In the genomic region with DNA sequence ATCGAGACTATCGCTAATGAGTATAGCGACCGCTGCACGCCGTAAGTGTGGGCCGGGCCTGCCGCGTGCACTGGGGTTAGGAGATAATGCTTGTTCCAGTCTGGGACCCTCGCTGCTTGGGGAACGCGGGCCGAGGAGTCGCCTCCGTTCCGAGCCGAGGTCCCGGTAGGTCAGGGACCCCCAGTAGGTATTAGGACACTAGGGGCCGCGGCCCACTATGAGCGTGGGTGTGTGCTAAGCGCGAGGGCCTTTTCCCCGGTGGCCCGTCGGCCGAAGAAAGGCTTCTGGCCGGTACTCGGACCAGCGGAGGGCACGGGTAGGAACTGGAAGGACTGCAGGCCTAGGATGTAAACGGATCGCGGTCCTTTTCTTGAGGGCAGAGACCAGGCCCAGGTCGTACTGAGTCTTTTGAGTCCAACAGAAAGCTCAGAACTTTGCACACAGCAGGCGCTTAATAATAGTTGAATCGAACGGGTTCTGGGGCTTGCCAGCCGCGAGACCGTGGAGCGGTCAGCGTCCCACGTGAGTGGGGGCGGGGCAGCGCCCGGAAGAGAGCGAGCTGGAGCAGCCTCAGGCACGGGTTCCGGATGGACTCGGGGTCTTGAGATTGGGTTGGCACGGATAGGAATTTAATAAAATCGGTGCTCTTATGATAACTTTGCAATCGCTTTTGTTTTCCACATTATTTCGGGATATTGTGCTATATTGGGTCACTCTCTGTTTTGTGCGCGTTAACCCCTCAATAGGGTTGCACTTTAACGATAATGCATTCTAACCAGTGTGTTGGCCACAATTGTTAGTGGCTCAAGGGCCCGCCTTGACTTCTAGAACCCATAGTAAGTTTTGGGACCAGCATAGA, we compare ENCODE assay signal across 1 cellular context.
A peak's percentile ranks its signal among the peaks of the same experiment; 100 is the strongest.
TF ChIP-seq lines count a peak whose summit lies in the region.

No MANE protein-coding gene starts in this region.

TF ChIP-seq in HepG2, 621 proteins besides CTCF, POLR2A, EP300 and RAD21 (continued from another document and continues in another):
- TF ChIP-seq EZH2 (conservative IDR thresholded peaks at IDR 0.05; ENCODE audit: low read depth, low read length) (no peak), MZF1 (CRISPR knock-in tag; IDR thresholded peaks at IDR 0.05; ENCODE audit: borderline replicate concordance) (no peak), ZNF3 (CRISPR knock-in tag; IDR thresholded peaks at IDR 0.05) (no peak), ATF4 (CRISPR knock-in tag; IDR thresholded peaks at IDR 0.05) (no peak), NAIF1 (CRISPR knock-in tag; IDR thresholded peaks at IDR 0.05; ENCODE audit: borderline replicate concordance) (peak; percentile 38; the same call in 1 of the 2 replicates), ZFP91 (CRISPR knock-in tag; IDR thresholded peaks at IDR 0.05; ENCODE audit: borderline replicate concordance) (0 out of 2 replicates have a peak, but pooled peaks have one; percentile 15), AHR (CRISPR knock-in tag; IDR thresholded peaks at IDR 0.05) (no peak), FOXM1 (CRISPR knock-in tag; IDR thresholded peaks at IDR 0.05) (no peak), IKZF5 (CRISPR knock-in tag; IDR thresholded peaks at IDR 0.05) (no peak), SIN3B (IDR thresholded peaks at IDR 0.05; ENCODE audit: low read length) (no peak), SMAD9 (CRISPR knock-in tag; IDR thresholded peaks at IDR 0.05) (no peak), FIP1L1 (IDR thresholded peaks at IDR 0.05; ENCODE audit: borderline replicate concordance, insufficient read depth, low read depth, low read length) (no peak), MYPOP (CRISPR knock-in tag; IDR thresholded peaks at IDR 0.05) (no peak), SSRP1 (CRISPR knock-in tag; IDR thresholded peaks at IDR 0.05) (no peak), ZNF264 (CRISPR knock-in tag; IDR thresholded peaks at IDR 0.05) (no peak), ZSCAN31 (CRISPR knock-in tag; IDR thresholded peaks at IDR 0.05; ENCODE audit: low read depth) (no peak), ZNF660 (CRISPR knock-in tag; IDR thresholded peaks at IDR 0.05; ENCODE audit: borderline replicate concordance, low read depth) (no peak), CEBPZ (IDR thresholded peaks at IDR 0.05; ENCODE audit: low read length) (no peak), MTF2 (CRISPR knock-in tag; IDR thresholded peaks at IDR 0.05; ENCODE audit: borderline replicate concordance) (no peak; the same call in 1 of the 2 replicates), ZBTB4 (CRISPR knock-in tag; IDR thresholded peaks at IDR 0.05; ENCODE audit: borderline replicate concordance) (no peak; the same call in 1 of the 2 replicates), TBX2 (CRISPR knock-in tag; IDR thresholded peaks at IDR 0.05; ENCODE audit: borderline replicate concordance) (no peak; the same call in 1 of the 2 replicates), SRSF4 (IDR thresholded peaks at IDR 0.05; ENCODE audit: low read depth, low read length, poor library complexity, severe bottlenecking) (no peak), ZMYM2 (CRISPR knock-in tag; IDR thresholded peaks at IDR 0.05) (peak; percentile 65; the same call in 1 of the 2 replicates), RBAK (CRISPR knock-in tag; IDR thresholded peaks at IDR 0.05) (no peak), TAF1 (CRISPR knock-in tag; IDR thresholded peaks at IDR 0.05) (no peak), ZSCAN22 (CRISPR knock-in tag; IDR thresholded peaks at IDR 0.05) (no peak), SYNCRIP (IDR thresholded peaks at IDR 0.05; ENCODE audit: insufficient read depth, low read depth, low read length) (no peak), SP140L (CRISPR knock-in tag; IDR thresholded peaks at IDR 0.05; ENCODE audit: borderline replicate concordance) (no peak), SMC3 (IDR thresholded peaks at IDR 0.05; ENCODE audit: low read length) (no peak), ZZZ3 (CRISPR knock-in tag; IDR thresholded peaks at IDR 0.05; ENCODE audit: borderline replicate concordance) (no peak), GATAD1 (CRISPR knock-in tag; IDR thresholded peaks at IDR 0.05) (no peak; the same call in 1 of the 2 replicates), ZNF331 (CRISPR knock-in tag; IDR thresholded peaks at IDR 0.05) (no peak; the same call in 1 of the 2 replicates), ZNF512 (CRISPR knock-in tag; IDR thresholded peaks at IDR 0.05) (no peak), BRCA1 (CRISPR knock-in tag; IDR thresholded peaks at IDR 0.05) (no peak), ZSCAN9 (CRISPR knock-in tag; IDR thresholded peaks at IDR 0.05; ENCODE audit: borderline replicate concordance) (no peak; the same call in 1 of the 2 replicates), ZNF589 (CRISPR knock-in tag; conservative IDR thresholded peaks at IDR 0.05) (no peak), RAD51 (IDR thresholded peaks at IDR 0.05; ENCODE audit: borderline replicate concordance) (no peak)
- TF ChIP-seq, protein P1, sequence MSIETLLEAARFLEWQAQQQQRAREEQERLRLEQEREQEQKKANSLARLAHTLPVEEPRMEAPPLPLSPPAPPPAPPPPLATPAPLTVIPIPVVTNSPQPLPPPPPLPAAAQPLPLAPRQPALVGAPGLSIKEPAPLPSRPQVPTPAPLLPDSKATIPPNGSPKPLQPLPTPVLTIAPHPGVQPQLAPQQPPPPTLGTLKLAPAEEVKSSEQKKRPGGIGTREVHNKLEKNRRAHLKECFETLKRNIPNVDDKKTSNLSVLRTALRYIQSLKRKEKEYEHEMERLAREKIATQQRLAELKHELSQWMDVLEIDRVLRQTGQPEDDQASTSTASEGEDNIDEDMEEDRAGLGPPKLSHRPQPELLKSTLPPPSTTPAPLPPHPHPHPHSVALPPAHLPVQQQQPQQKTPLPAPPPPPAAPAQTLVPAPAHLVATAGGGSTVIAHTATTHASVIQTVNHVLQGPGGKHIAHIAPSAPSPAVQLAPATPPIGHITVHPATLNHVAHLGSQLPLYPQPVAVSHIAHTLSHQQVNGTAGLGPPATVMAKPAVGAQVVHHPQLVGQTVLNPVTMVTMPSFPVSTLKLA (IDR thresholded peaks at IDR 0.05), result no peak
- TF ChIP-seq, protein P2, sequence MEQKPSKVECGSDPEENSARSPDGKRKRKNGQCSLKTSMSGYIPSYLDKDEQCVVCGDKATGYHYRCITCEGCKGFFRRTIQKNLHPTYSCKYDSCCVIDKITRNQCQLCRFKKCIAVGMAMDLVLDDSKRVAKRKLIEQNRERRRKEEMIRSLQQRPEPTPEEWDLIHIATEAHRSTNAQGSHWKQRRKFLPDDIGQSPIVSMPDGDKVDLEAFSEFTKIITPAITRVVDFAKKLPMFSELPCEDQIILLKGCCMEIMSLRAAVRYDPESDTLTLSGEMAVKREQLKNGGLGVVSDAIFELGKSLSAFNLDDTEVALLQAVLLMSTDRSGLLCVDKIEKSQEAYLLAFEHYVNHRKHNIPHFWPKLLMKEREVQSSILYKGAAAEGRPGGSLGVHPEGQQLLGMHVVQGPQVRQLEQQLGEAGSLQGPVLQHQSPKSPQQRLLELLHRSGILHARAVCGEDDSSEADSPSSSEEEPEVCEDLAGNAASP (CRISPR knock-in tag; IDR thresholded peaks at IDR 0.05; ENCODE audit: borderline replicate concordance), result no peak
